Comparison of ENCODE assay signal across 8 cellular contexts in the genomic region with DNA sequence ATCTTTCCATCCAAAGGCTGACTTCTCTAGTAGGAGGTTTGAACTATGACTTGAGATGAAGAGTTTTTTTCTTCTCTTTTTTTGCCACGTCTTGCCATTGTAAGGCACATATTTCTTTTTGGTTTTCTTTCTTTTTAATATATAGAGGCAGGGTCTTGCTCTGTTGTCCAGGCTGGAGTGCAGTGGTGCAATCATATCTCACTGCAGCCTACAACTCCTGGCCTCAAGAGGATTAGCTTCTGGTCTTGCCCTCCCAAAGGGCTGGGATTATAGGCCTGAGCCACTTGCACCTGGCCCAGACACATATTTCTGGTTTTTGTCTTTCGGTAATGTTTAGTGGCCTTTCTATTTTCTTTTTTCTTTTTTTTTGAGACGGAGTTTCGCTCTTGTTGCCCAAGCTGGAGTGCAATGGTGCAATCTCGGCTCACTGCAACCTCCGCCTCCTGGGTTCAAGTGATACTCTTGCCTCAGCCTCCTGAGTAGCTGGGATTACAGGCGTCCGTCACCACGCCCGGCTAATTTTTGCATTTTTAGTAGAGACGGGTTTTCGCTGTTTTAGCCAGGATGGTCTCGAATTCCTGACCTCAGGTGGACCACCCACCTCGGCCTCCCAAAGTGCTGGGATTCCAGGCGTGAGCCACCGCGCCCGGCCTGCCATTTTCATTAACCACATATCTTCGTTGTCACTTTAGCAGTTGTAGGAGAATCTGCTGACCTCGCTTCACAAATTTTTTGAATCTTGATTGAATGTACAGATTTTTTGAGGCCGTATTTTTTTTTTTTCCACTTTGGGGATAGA. TPM values are rescaled to one million over a fixed set of nuclear protein-coding genes. Genes with fewer than 3 reads are reported as not detected.
A peak's percentile ranks its signal among the peaks of the same experiment; 100 is the strongest.
DNase-seq lines count a peak whose midpoint lies in the region; ATAC-seq and TF ChIP-seq lines count a peak whose summit lies in the region.
"Not testable (repeated sequence)": the region's sequence is repeated elsewhere in the genome, so short reads cannot be mapped to it uniquely, and the experiment has no call there.

No MANE protein-coding gene starts in this region.

- not testable (repeated sequence) for H3K79me2 ChIP-seq in osteoblast (ENCODE audit: insufficient read depth, low read length)

- H3K4me3 ChIP-seq in endodermal cell (ENCODE audit: low read length) = peak overlapping the region; percentile 77
- H3K4me3 ChIP-seq in liver (ENCODE audit: low read depth in 1 of 3, low read length in 3 of 3); osteoblast (ENCODE audit: insufficient read depth, low read length): not testable (repeated sequence)
- peak overlapping the region in 2 of 5 donors; percentile 68 to 76 for H3K4me3 ChIP-seq in subcutaneous abdominal adipose tissue (ENCODE audit: low read depth in 1 of 5, low read length in 5 of 5)

- DNase-seq in T-helper 2 cell treated with Interferon-gamma antibody and Interleukin-4, amounts not matched to agents 5 μg/mL and 100 μg/mL, for 36 hours (ENCODE audit: low spot score); activated naive CD8-positive, alpha-beta T cell treated with anti-CD3 and anti-CD28 coated beads, Interleukin-2, amount 50 U/mL, for 24 hours; endodermal cell; osteoblast (ENCODE audit: insufficient read length, low spot score, missing footprints): not testable (repeated sequence)

- not testable (repeated sequence) for H3K27me3 ChIP-seq in endodermal cell (ENCODE audit: control insufficient read depth, insufficient read depth, low read length, poor library complexity, severe bottlenecking); liver (ENCODE audit: control insufficient read depth in 4 of 4, insufficient read depth in 4 of 4, low read length in 3 of 4); osteoblast (ENCODE audit: insufficient read depth, low read length); subcutaneous abdominal adipose tissue (ENCODE audit: control insufficient read depth in 5 of 5, insufficient read depth in 4 of 5, low read length in 5 of 5)

- H3K9ac ChIP-seq in endodermal cell (ENCODE audit: extremely low read depth, low read length, poor library complexity, severe bottlenecking) = peak overlapping the region; percentile 75
- peak overlapping the region in 1 of 2 donors; percentile 96 for H3K9ac ChIP-seq in liver (ENCODE audit: low read depth in 1 of 2, low read length in 2 of 2)
- peak overlapping the region in 3 of 5 donors; percentile 43 to 79 (median 75) for H3K9ac ChIP-seq in subcutaneous abdominal adipose tissue (ENCODE audit: low read length in 5 of 5)

- H3K4me2 ChIP-seq in osteoblast (ENCODE audit: insufficient read depth, low read length) = peak overlapping the region; percentile 70

- not testable (repeated sequence) for TF ChIP-seq RAD21 in liver (IDR thresholded peaks at IDR 0.05)

- not testable (repeated sequence) for H3K9me3 ChIP-seq in KOPT-K1 (ENCODE audit: insufficient read depth, low read length, poor library complexity, severe bottlenecking); endodermal cell (ENCODE audit: control insufficient read depth, low read length); liver (ENCODE audit: control insufficient read depth in 4 of 4, low read length in 3 of 4); osteoblast (ENCODE audit: low read depth, low read length); subcutaneous abdominal adipose tissue (ENCODE audit: control insufficient read depth in 5 of 5, low read length in 5 of 5)

- H3K27ac ChIP-seq in C4-2B = peak overlapping the region; percentile 80
- H3K27ac ChIP-seq in KOPT-K1 (ENCODE audit: low read depth, low read length, poor library complexity, severe bottlenecking) = peak overlapping the region; percentile 94
- peak overlapping the region; percentile 90 for H3K27ac ChIP-seq in endodermal cell (ENCODE audit: low read depth, low read length)
- peak overlapping the region; percentile 81 to 95 for H3K27ac ChIP-seq in liver (ENCODE audit: low read depth in 1 of 2, low read length in 2 of 2)
- H3K27ac ChIP-seq in osteoblast (ENCODE audit: low read depth, low read length) = peak overlapping the region; percentile 67
- H3K27ac ChIP-seq in subcutaneous abdominal adipose tissue (ENCODE audit: low read depth, low read length) = peak overlapping the region; percentile 95

- H3K4me1 Mint-ChIP-seq in T-helper 2 cell treated with Interferon-gamma antibody and Interleukin-4, amounts not matched to agents 5 μg/mL and 100 μg/mL, for 36 hours (ENCODE audit: low read depth) = peaks cover 12% of the 10 kb centered on the region
- peaks cover 19% of the 10 kb centered on the region for H3K4me1 Mint-ChIP-seq in activated naive CD8-positive, alpha-beta T cell treated with anti-CD3 and anti-CD28 coated beads, Interleukin-2, amount 50 U/mL, for 24 hours
- H3K4me1 Mint-ChIP-seq in endodermal cell = peaks cover 42% of the 10 kb centered on the region

- peak overlapping the region; percentile 84 for H3K4me3 Mint-ChIP-seq in T-helper 2 cell treated with Interferon-gamma antibody and Interleukin-4, amounts not matched to agents 5 μg/mL and 100 μg/mL, for 36 hours
- peak overlapping the region; percentile 82 for H3K4me3 Mint-ChIP-seq in activated naive CD8-positive, alpha-beta T cell treated with anti-CD3 and anti-CD28 coated beads, Interleukin-2, amount 50 U/mL, for 24 hours
- peak overlapping the region; percentile 62 for H3K4me3 Mint-ChIP-seq in endodermal cell

- ATAC-seq in activated naive CD8-positive, alpha-beta T cell treated with anti-CD3 and anti-CD28 coated beads, Interleukin-2, amount 50 U/mL, for 24 hours = not testable (repeated sequence)

- peak overlapping the region; percentile 92 for H3K27ac Mint-ChIP-seq in T-helper 2 cell treated with Interferon-gamma antibody and Interleukin-4, amounts not matched to agents 5 μg/mL and 100 μg/mL, for 36 hours
- peak overlapping the region; percentile 95 for H3K27ac Mint-ChIP-seq in activated naive CD8-positive, alpha-beta T cell treated with anti-CD3 and anti-CD28 coated beads, Interleukin-2, amount 50 U/mL, for 24 hours
- H3K27ac Mint-ChIP-seq in endodermal cell = peak overlapping the region; percentile 98

- not testable (repeated sequence) for H3K27me3 Mint-ChIP-seq in T-helper 2 cell treated with Interferon-gamma antibody and Interleukin-4, amounts not matched to agents 5 μg/mL and 100 μg/mL, for 36 hours (ENCODE audit: low read depth); activated naive CD8-positive, alpha-beta T cell treated with anti-CD3 and anti-CD28 coated beads, Interleukin-2, amount 50 U/mL, for 24 hours; endodermal cell (ENCODE audit: insufficient read depth)

- H3K4me1 ChIP-seq in endodermal cell (ENCODE audit: control insufficient read depth, insufficient read depth, low read length) = not testable (repeated sequence)
- H3K4me1 ChIP-seq in liver (ENCODE audit: control insufficient read depth in 4 of 4, insufficient read depth in 4 of 4, low read length in 3 of 4) (peaks cover 2 to 14% (median 8%) of the 10 kb centered on the region in 4 donors), osteoblast (ENCODE audit: insufficient read depth, low read length) (peaks cover 11% of the 10 kb centered on the region), subcutaneous abdominal adipose tissue (ENCODE audit: control insufficient read depth in 5 of 5, insufficient read depth in 5 of 5, low read length in 5 of 5) (peaks cover 0 to 13% (median 11%) of the 10 kb centered on the region in 5 donors)

- H2AFZ ChIP-seq in osteoblast (ENCODE audit: low read length) = not testable (repeated sequence)

- H3K36me3 ChIP-seq in KOPT-K1 (ENCODE audit: insufficient read depth, low read length); endodermal cell (ENCODE audit: control insufficient read depth, insufficient read depth, low read length); liver (ENCODE audit: control insufficient read depth in 4 of 4, insufficient read depth in 3 of 4, low read depth in 1 of 4, low read length in 3 of 4); osteoblast (ENCODE audit: insufficient read depth, low read length); subcutaneous abdominal adipose tissue (ENCODE audit: control insufficient read depth in 5 of 5, insufficient read depth in 5 of 5, low read length in 5 of 5): not testable (repeated sequence)

- TF ChIP-seq CTCF in C4-2B (conservative IDR thresholded peaks at IDR 0.05); endodermal cell (conservative IDR thresholded peaks at IDR 0.05); liver (IDR thresholded peaks at IDR 0.05; ENCODE audit: low read depth, low read length, missing input control); osteoblast (IDR thresholded peaks at IDR 0.05; ENCODE audit: extremely low read depth, low read depth, low read length): not testable (repeated sequence)

- H3K9me3 Mint-ChIP-seq in T-helper 2 cell treated with Interferon-gamma antibody and Interleukin-4, amounts not matched to agents 5 μg/mL and 100 μg/mL, for 36 hours; activated naive CD8-positive, alpha-beta T cell treated with anti-CD3 and anti-CD28 coated beads, Interleukin-2, amount 50 U/mL, for 24 hours; endodermal cell: not testable (repeated sequence)

- not testable (repeated sequence) for H3K36me3 Mint-ChIP-seq in T-helper 2 cell treated with Interferon-gamma antibody and Interleukin-4, amounts not matched to agents 5 μg/mL and 100 μg/mL, for 36 hours (ENCODE audit: low read depth); activated naive CD8-positive, alpha-beta T cell treated with anti-CD3 and anti-CD28 coated beads, Interleukin-2, amount 50 U/mL, for 24 hours (ENCODE audit: low read depth)
- H3K36me3 Mint-ChIP-seq in endodermal cell (ENCODE audit: low read depth) = peaks cover 22% of the 10 kb centered on the region

- not testable (repeated sequence) for H4K20me1 ChIP-seq in osteoblast (ENCODE audit: insufficient read depth, low read length)

- 96% methylated on average over 17 to 20 of the region's 21 CpGs for WGBS in endodermal cell (ENCODE audit: insufficient coverage in 1 of 2, insufficient read length in 1 of 2), 2 experiments
- 96% methylated on average over 21 of the region's 21 CpGs for WGBS in liver

RNA-seq across cellular contexts. Expression of gene LRRC23, which starts 14.6 kb away (rescaled TPM):
- total RNA-seq in endodermal cell (10 to 100 TPM in 1 of 2 donors, 1 to 10 TPM in 1; 7.8 to 11.5 TPM), liver (1 to 10 TPM; 2.0 to 3.6 TPM), osteoblast (7.1 and 7.6 TPM in 2 replicates)
- 12.5 TPM for polyA plus RNA-seq in endodermal cell (2013, experiment 1 of 2)
- polyA plus RNA-seq in endodermal cell (2013, experiment 2 of 2) = 8.9 TPM
- polyA plus RNA-seq in liver = 1 to 10 TPM in 1 of 2 donors, under 1 TPM in 1; 0.92 to 2.3 TPM

RNA-seq across cellular contexts. Expression of gene SPSB2, which starts 16.9 kb away (rescaled TPM):
- 10 to 100 TPM; 34.6 to 36.5 TPM for total RNA-seq in endodermal cell
- polyA plus RNA-seq in endodermal cell (2013, experiment 1 of 2) = 6.8 TPM
- 7.6 TPM for polyA plus RNA-seq in endodermal cell (2013, experiment 2 of 2)
- total RNA-seq in liver = 1 to 10 TPM; 3.2 to 4.3 TPM
- polyA plus RNA-seq in liver = 1 to 10 TPM; 3.9 to 4.6 TPM
- total RNA-seq in osteoblast = 11.5 and 11.9 TPM in 2 replicates

RNA-seq across cellular contexts. Expression of gene TPI1, which starts 22.6 kb away (rescaled TPM):
- total RNA-seq in endodermal cell (1,000 to 10,000 TPM in 1 of 2 donors, 100 to 1,000 TPM in 1; 805 to 1,294 TPM), liver (100 to 1,000 TPM; 190 to 252 TPM), osteoblast (385 and 553 TPM in 2 replicates)
- 843 TPM for polyA plus RNA-seq in endodermal cell (2013, experiment 1 of 2)
- polyA plus RNA-seq in endodermal cell (2013, experiment 2 of 2) = 801 TPM
- polyA plus RNA-seq in liver = 100 to 1,000 TPM; 540 to 547 TPM

RNA-seq across cellular contexts. Expression of gene ENO2, which starts 24.4 kb away (rescaled TPM):
- total RNA-seq in endodermal cell (100 to 1,000 TPM; 104 to 139 TPM), liver (1 to 10 TPM; 1.1 to 3.1 TPM), osteoblast (8.5 and 13.4 TPM in 2 replicates)
- 137 TPM for polyA plus RNA-seq in endodermal cell (2013, experiment 1 of 2)
- polyA plus RNA-seq in endodermal cell (2013, experiment 2 of 2) = 107 TPM
- 1 to 10 TPM; 1.3 to 1.6 TPM for polyA plus RNA-seq in liver

RNA-seq across cellular contexts. Expression of gene ATN1, which starts 37.8 kb away (rescaled TPM):
- total RNA-seq in endodermal cell = 100 to 1,000 TPM; 111 to 244 TPM
- 157 TPM for polyA plus RNA-seq in endodermal cell (2013, experiment 1 of 2)
- 139 TPM for polyA plus RNA-seq in endodermal cell (2013, experiment 2 of 2)
- 10 to 100 TPM in 1 of 2 donors, 1 to 10 TPM in 1; 3.6 to 10.2 TPM for total RNA-seq in liver
- polyA plus RNA-seq in liver = 10 to 100 TPM in 1 of 2 donors, 1 to 10 TPM in 1; 5.6 to 12.6 TPM
- total RNA-seq in osteoblast = 10.3 and 14.1 TPM in 2 replicates
